ENCODE assay signal across 18 cellular contexts in the genomic region with DNA sequence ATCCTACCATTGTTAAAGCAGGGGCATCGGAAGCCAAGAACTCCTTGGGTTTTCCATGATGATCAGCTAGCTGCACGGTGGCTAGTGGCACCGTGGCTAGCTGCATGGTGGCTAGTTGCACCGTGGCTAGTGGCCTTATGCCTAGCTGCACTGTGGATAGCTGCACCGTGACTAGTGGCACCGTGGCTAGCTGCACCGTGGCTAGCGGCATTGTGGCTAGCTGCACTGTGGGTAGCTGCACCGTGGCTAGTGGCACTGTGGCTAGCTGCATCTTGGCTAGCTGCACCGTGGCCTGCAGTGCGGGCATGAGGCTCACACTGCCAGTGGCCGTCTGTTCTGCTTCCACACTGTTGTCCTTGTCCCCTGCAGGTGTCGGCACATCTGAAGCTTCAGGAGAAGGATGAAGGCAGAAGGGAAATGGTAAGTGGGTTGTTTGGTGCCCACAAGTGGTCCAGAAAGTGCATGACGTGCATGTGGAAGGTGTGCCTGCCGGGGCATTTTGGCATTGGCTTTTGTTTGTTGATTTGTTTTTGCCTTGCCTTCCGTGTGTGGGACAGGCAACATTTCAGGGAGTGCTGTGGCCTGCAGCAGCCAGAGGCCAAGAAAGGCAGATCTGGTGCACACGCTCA. TPM values are rescaled to one million over a fixed set of nuclear protein-coding genes. Genes with fewer than 3 reads are reported as not detected.
DNase-seq lines count a peak whose midpoint lies in the region; ATAC-seq and TF ChIP-seq lines count a peak whose summit lies in the region.
"Had no signal": no experiment of that assay in that cellular context is flagged by ENCODE, and none has a peak within 500 bp of the region (broad histone marks: within the 10 kb centered on the region; RNA-seq: fewer than 3 reads in every experiment).

No MANE protein-coding gene starts in this region.

- TF ChIP-seq CTCF in breast epithelium (IDR thresholded peaks at IDR 0.05) (no peak), MCF 10A (IDR thresholded peaks at IDR 0.05; ENCODE audit: unreplicated experiment) (no peak), VCaP (conservative IDR thresholded peaks at IDR 0.05) (peak; percentile 82), epithelial cell of esophagus (IDR thresholded peaks at IDR 0.05; ENCODE audit: insufficient read depth, low read depth, low read length, missing control alignments) (peak; percentile 10), coronary artery (IDR thresholded peaks at IDR 0.05) (no peak)

- H3K4me1 Mint-ChIP-seq in MCF 10A (ENCODE audit: insufficient read depth, unreplicated experiment) = no peaks in the 10 kb centered on the region
- H3K4me1 Mint-ChIP-seq in activated T-helper 17 cell treated with anti-CD3 and anti-CD28 coated beads, Interleukin-2, amount 50 U/mL, for 72 hours = no peaks in the 10 kb centered on the region

- H3K4me3 ChIP-seq in breast epithelium = no peak overlapping the region
- H3K4me3 ChIP-seq in epithelial cell of esophagus (ENCODE audit: low read length) = no peak overlapping the region
- H3K4me3 ChIP-seq in coronary artery = no peak overlapping the region
- H3K4me3 ChIP-seq: Peyer's patch, SJCRH30, upper lobe of left lung had no signal

- no TSS peak for BruUV-seq in MCF 10A (replicated peaks; lab: Mats Ljungman, UMichigan)

- ATAC-seq in activated T-helper 17 cell treated with anti-CD3 and anti-CD28 coated beads, Interleukin-2, amount 50 U/mL, for 72 hours (replicated peaks) = no peak
- no peak for ATAC-seq in GM21528 (IDR thresholded peaks at IDR 0.05; ENCODE audit: low FRiP score, unreplicated experiment)
- ATAC-seq: activated CD8-positive, alpha-beta T cell treated with anti-CD3 and anti-CD28 coated beads for 36 hours had no signal

- TF ChIP-seq POLR2A in breast epithelium (IDR thresholded peaks at IDR 0.05) = no peak

- intact Hi-C loops in breast epithelium (cut with DNase I; ENCODE audit: low total_unique reads) (no loop called here), MCF 10A (cut with micrococcal nuclease) (no loop called here)

- CTCF ChIA-PET in MCF 10A (lab: Yijun Ruan, JAX) = interaction anchor here (0.7 to 1.7 kb wide), 3 partner anchors 111 to 135 kb away, joined by 3 to 6 read pairs (median 4); no protein-coding TSS in a partner anchor

- no peaks in the 10 kb centered on the region for H3K9me3 Mint-ChIP-seq in MCF 10A (ENCODE audit: unreplicated experiment)
- H3K9me3 Mint-ChIP-seq in activated T-helper 17 cell treated with anti-CD3 and anti-CD28 coated beads, Interleukin-2, amount 50 U/mL, for 72 hours = no peaks in the 10 kb centered on the region
- H3K9me3 Mint-ChIP-seq: activated CD8-positive, alpha-beta T cell treated with anti-CD3 and anti-CD28 coated beads for 36 hours; dendritic cell treated with granulocyte-macrophage colony-stimulating factor and Interleukin-4, amounts not matched to agents 40 ng/mL and 50 ng/mL, for 4 days had no signal

- H3K27me3 ChIP-seq in breast epithelium = no peaks in the 10 kb centered on the region
- H3K27me3 ChIP-seq: neutrophil, Peyer's patch, upper lobe of left lung had no signal

- peaks cover 0 to 3% of the 10 kb centered on the region in 2 donors for H3K9me3 ChIP-seq in breast epithelium
- H3K9me3 ChIP-seq: neutrophil, Peyer's patch, SJCRH30, upper lobe of left lung had no signal

- H3K4me3 Mint-ChIP-seq in MCF 10A (ENCODE audit: unreplicated experiment) = no peak overlapping the region
- no peak overlapping the region for H3K4me3 Mint-ChIP-seq in activated T-helper 17 cell treated with anti-CD3 and anti-CD28 coated beads, Interleukin-2, amount 50 U/mL, for 72 hours
- H3K4me3 Mint-ChIP-seq: activated CD8-positive, alpha-beta T cell treated with anti-CD3 and anti-CD28 coated beads for 36 hours; dendritic cell treated with granulocyte-macrophage colony-stimulating factor and Interleukin-4, amounts not matched to agents 40 ng/mL and 50 ng/mL, for 4 days had no signal

- no peaks in the 10 kb centered on the region for H3K27me3 Mint-ChIP-seq in MCF 10A (ENCODE audit: insufficient read depth, unreplicated experiment)
- H3K27me3 Mint-ChIP-seq in activated T-helper 17 cell treated with anti-CD3 and anti-CD28 coated beads, Interleukin-2, amount 50 U/mL, for 72 hours = no peaks in the 10 kb centered on the region
- H3K27me3 Mint-ChIP-seq: activated CD8-positive, alpha-beta T cell treated with anti-CD3 and anti-CD28 coated beads for 36 hours; dendritic cell treated with granulocyte-macrophage colony-stimulating factor and Interleukin-4, amounts not matched to agents 40 ng/mL and 50 ng/mL, for 4 days had no signal

- H3K4me1 ChIP-seq in breast epithelium = no peaks in the 10 kb centered on the region
- H3K4me1 ChIP-seq: Peyer's patch, SJCRH30 had no signal

- H3K27ac ChIP-seq in breast epithelium (peak overlapping the region; percentile 52 to 54), VCaP (peak overlapping the region; percentile 64), coronary artery (no peak overlapping the region)
- H3K27ac ChIP-seq: neutrophil, Peyer's patch, SJCRH30, upper lobe of left lung had no signal

- POLR2A ChIA-PET in MCF 10A (lab: Yijun Ruan, JAX) = interaction anchor here (0.7 kb wide), 1 partner anchor 104 kb away, joined by 4 read pairs; no protein-coding TSS in a partner anchor

- no peak overlapping the region for H3K27ac Mint-ChIP-seq in MCF 10A (ENCODE audit: low read depth, unreplicated experiment)
- H3K27ac Mint-ChIP-seq in activated T-helper 17 cell treated with anti-CD3 and anti-CD28 coated beads, Interleukin-2, amount 50 U/mL, for 72 hours = no peak overlapping the region
- H3K27ac Mint-ChIP-seq: activated CD8-positive, alpha-beta T cell treated with anti-CD3 and anti-CD28 coated beads for 36 hours; dendritic cell treated with granulocyte-macrophage colony-stimulating factor and Interleukin-4, amounts not matched to agents 40 ng/mL and 50 ng/mL, for 4 days had no signal

- peaks cover 10% of the 10 kb centered on the region for H3K36me3 Mint-ChIP-seq in MCF 10A (ENCODE audit: insufficient read depth, unreplicated experiment)
- peaks cover 11% of the 10 kb centered on the region for H3K36me3 Mint-ChIP-seq in activated T-helper 17 cell treated with anti-CD3 and anti-CD28 coated beads, Interleukin-2, amount 50 U/mL, for 72 hours (ENCODE audit: low read depth)

- H3K36me3 ChIP-seq in breast epithelium = no peaks in the 10 kb centered on the region
- H3K36me3 ChIP-seq: SJCRH30 had no signal

- DNase-seq in breast epithelium (ENCODE audit: low spot score in 2 of 2) (no peak), MCF 10A (ENCODE audit: unreplicated experiment) (no peak), epithelial cell of esophagus (ENCODE audit: low read depth) (no peak), coronary artery (ENCODE audit: low spot score) (no peak), CD1c-positive myeloid dendritic cell (ENCODE audit: extremely low spot score) (no peak)
- DNase-seq: activated CD4-positive, CD25-positive, alpha-beta regulatory T cell treated with anti-CD3 and anti-CD28 coated beads, Interleukin-2, amount 50 U/mL, for 72 hours; activated CD8-positive, alpha-beta T cell treated with anti-CD3 and anti-CD28 coated beads for 36 hours; NK-92 treated with Interleukin-12 subunit alpha and Interleukin-12 subunit beta, amount 100 ng/mL, for 24 hours; Peyer's patch; SJCRH30; T-helper 1 cell; upper lobe of left lung had no signal

RNA-seq across cellular contexts. Expression of a gene that starts 38.6 kb away (rescaled TPM):
- total RNA-seq in breast epithelium = 100 to 1,000 TPM in 1 of 3 donors, 10 to 100 TPM in 1, under 1 TPM in 1; 0.96 to 108 (median 11.4) TPM
- total RNA-seq in MCF 10A (2022) = not detected in 2 replicates
- total RNA-seq in activated T-helper 17 cell treated with anti-CD3 and anti-CD28 coated beads, Interleukin-2, amount 50 U/mL, for 72 hours = not detected
- total RNA-seq: activated CD8-positive, alpha-beta T cell treated with anti-CD3 and anti-CD28 coated beads for 36 hours; NCI-H460 had no signal

RNA-seq across cellular contexts. Expression of a gene that starts 57.7 kb away (rescaled TPM):
- total RNA-seq in breast epithelium (10 to 100 TPM; 10.6 to 26.2 (median 23.7) TPM), MCF 10A (2022) (25.5 and 28.7 TPM in 2 replicates)
- total RNA-seq in activated T-helper 17 cell treated with anti-CD3 and anti-CD28 coated beads, Interleukin-2, amount 50 U/mL, for 72 hours = 1 to 10 TPM; 3.1 to 8.2 TPM

Comparison
In these comparisons a context has a peak if more than half of its experiments do, and no peak if none do; other contexts are left out.
1. H3K27ac ChIP-seq: peak in breast epithelium (2 of 2) and VCaP (single experiment); none in coronary artery (0 of 2).
2. CTCF ChIP-seq: peak in VCaP (single experiment) and epithelial cell of esophagus (single experiment); none in breast epithelium (0 of 3), MCF 10A (single experiment) and coronary artery (single experiment).